Comparison of ENCODE assay signal across 26 cellular contexts in the genomic region with DNA sequence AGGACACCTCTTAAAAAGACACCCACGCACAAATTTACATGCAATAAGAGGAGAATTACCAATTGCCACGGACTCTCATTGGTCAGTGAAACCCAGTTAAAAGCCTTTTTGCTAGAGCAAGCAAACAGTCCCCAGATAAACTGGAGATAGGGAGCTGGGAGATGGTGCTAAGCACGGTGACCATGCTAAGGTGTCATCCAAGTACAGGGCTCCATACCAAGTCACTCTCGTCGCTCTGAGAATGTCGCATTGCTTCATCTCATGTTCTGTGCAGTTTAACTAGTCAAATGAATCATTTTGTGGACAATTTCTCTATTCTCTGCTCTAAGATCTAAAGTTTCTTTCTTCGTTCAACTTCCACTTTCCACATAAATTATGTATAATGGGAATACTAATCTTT.
"Had no signal": no experiment of that assay in that cellular context is flagged by ENCODE, and none has a peak within 500 bp of the region (broad histone marks: within the 10 kb centered on the region; RNA-seq: fewer than 3 reads in every experiment).

No MANE protein-coding gene starts in this region.

- H3K4me1 ChIP-seq: stomach, suprapubic skin, testis, thyroid gland, tibial artery, tibial nerve, transverse colon, upper lobe of left lung, upper lobe of right lung, uterus, vagina had no signal

- H3K4me3 ChIP-seq: stomach, suprapubic skin, testis, thoracic aorta, thyroid gland, tibial artery, tibial nerve, transverse colon, upper lobe of left lung, upper lobe of right lung, uterus, vagina had no signal

- H3K9me3 ChIP-seq: stomach, suprapubic skin, testis, thoracic aorta, thyroid gland, tibial artery, tibial nerve, transverse colon, upper lobe of left lung, upper lobe of right lung, uterus, vagina had no signal

- DNase-seq: stimulated activated CD4-positive, alpha-beta T cell treated with anti-CD3 and anti-CD28 coated beads, Interleukin-2, amount 100 ng/mL, for 48 hours; stimulated activated CD4-positive, alpha-beta T cell treated with anti-CD3 and anti-CD28 coated beads, Interleukin-4, amount 100 ng/mL, for 1 hour; stimulated activated CD4-positive, alpha-beta T cell treated with anti-CD3 and anti-CD28 coated beads, Interleukin-4, amount 100 ng/mL, for 24 hours; stimulated activated CD4-positive, alpha-beta T cell treated with anti-CD3 and anti-CD28 coated beads, Interleukin-4, amount 100 ng/mL, for 4 hours; stimulated activated CD8-positive, alpha-beta memory T cell treated with anti-CD3 and anti-CD28 coated beads, Interleukin-4, amount 100 ng/mL, for 48 hours; stimulated activated naive B cell treated with anti-CD40 and anti-IgM and Interleukin-4, amounts not matched to agents 10 μg/mL and 1 μg/mL and 100 μg/mL, for 72 hours; stimulated activated naive CD4-positive, alpha-beta T cell; stimulated activated naive CD4-positive, alpha-beta T cell treated with Interleukin-2 at 50 U/mL for 16 hours; stimulated activated naive CD8-positive, alpha-beta T cell treated with anti-CD3 and anti-CD28 coated beads, Interleukin-15, amount 100 ng/mL, for 72 hours; stimulated activated naive CD8-positive, alpha-beta T cell treated with anti-CD3 and anti-CD28 coated beads, Interleukin-15, Interleukin-2, amounts not matched to agents 100 U/mL and 50 U/mL, for 24 hours; stomach; substantia nigra; testis; thyroid gland; tibial artery; transverse colon; upper lobe of left lung; upper lobe of right lung; uterus had no signal

- H3K27me3 ChIP-seq: stomach, testis, thyroid gland, tibial artery, tibial nerve, transverse colon, upper lobe of left lung, upper lobe of right lung, uterus, vagina had no signal

- FAIRE-seq: urothelium cell line had no signal

- H3K36me3 ChIP-seq: stomach, suprapubic skin, thoracic aorta, thyroid gland, tibial artery, tibial nerve, transverse colon, upper lobe of left lung, upper lobe of right lung, uterus, vagina had no signal

- H3K27ac ChIP-seq: stomach, suprapubic skin, testis, thoracic aorta, thyroid gland, tibial artery, tibial nerve, transverse colon, upper lobe of left lung, upper lobe of right lung, uterus, vagina had no signal

- ATAC-seq: stimulated activated effector memory CD8-positive, alpha-beta T cell treated with anti-CD3 and anti-CD28 coated beads, Interleukin-12 subunit alpha, Interleukin-12 subunit beta, amount 100 ng/mL, for 72 hours; stimulated activated memory B cell treated with anti-CD40 and anti-IgM and Interleukin-4, amounts not matched to agents 10 μg/mL and 1 μg/mL and 100 μg/mL, for 72 hours; stimulated activated naive B cell treated with anti-CD40 and anti-IgM and Interleukin-4, amounts not matched to agents 10 μg/mL and 1 μg/mL and 100 μg/mL, for 72 hours; stimulated activated naive CD8-positive, alpha-beta T cell treated with anti-CD3 and anti-CD28 coated beads, Interleukin-15, amount 100 ng/mL, for 72 hours; stimulated activated naive CD8-positive, alpha-beta T cell treated with anti-CD3 and anti-CD28 coated beads, Interleukin-15, Interleukin-2, amounts not matched to agents 100 U/mL and 50 U/mL, for 24 hours; upper lobe of right lung had no signal
